Comparison of ENCODE assay signal across 9 cellular contexts in genomic region chr3:30511524-30512278, GRCh38.
DNase-seq lines count a peak whose midpoint lies in the region; ATAC-seq and TF ChIP-seq lines count a peak whose summit lies in the region.
"Had no signal": no experiment of that assay in that cellular context is flagged by ENCODE, and none has a peak within 500 bp of the region (broad histone marks: within the 10 kb centered on the region; RNA-seq: fewer than 3 reads in every experiment).

No MANE protein-coding gene starts in this region.

- no peaks in the 10 kb centered on the region for H3K36me3 ChIP-seq in adipocyte (ENCODE audit: control insufficient read depth, insufficient read depth, low read length, severe bottlenecking)
- no peaks in the 10 kb centered on the region for H3K36me3 ChIP-seq in kidney epithelial cell (ENCODE audit: control insufficient read depth, insufficient read depth, low read length)
- H3K36me3 ChIP-seq in uterus: no peaks in the 10 kb centered on the region

- H3K4me1 ChIP-seq in adipocyte (ENCODE audit: control insufficient read depth, insufficient read depth, low read length) (peaks cover 29% of the 10 kb centered on the region), uterus (no peaks in the 10 kb centered on the region)

- peak; percentile 29 to 56 for ATAC-seq in activated naive CD4-positive, alpha-beta T cell treated with anti-CD3 and anti-CD28 coated beads, Interleukin-2, amount 50 U/mL, for 72 hours
- ATAC-seq in GM21529 (IDR thresholded peaks at IDR 0.05; ENCODE audit: unreplicated experiment): no peak

- TF ChIP-seq POLR2A in uterus (IDR thresholded peaks at IDR 0.05): no peak

- peak overlapping the region; percentile 53 to 64 for H3K27ac ChIP-seq in uterus

- H3K9me3 ChIP-seq in adipocyte (ENCODE audit: control insufficient read depth, low read length) (no peaks in the 10 kb centered on the region), uterus (no peaks in the 10 kb centered on the region)

- intact Hi-C loops in uterus (cut with DNase I; ENCODE audit: low total_unique reads): no loop called here

- no peak for DNase-seq in activated naive CD4-positive, alpha-beta T cell treated with anti-CD3 and anti-CD28 coated beads, Interleukin-2, amount 50 U/mL, for 72 hours (ENCODE audit: low spot score in 2 of 2)
- no peak for DNase-seq in activated naive CD4-positive, alpha-beta T cell (lab: John Stamatoyannopoulos, UW)
- DNase-seq in adipocyte (ENCODE audit: low read depth) (peak; percentile 95), kidney epithelial cell (ENCODE audit: low read depth) (peak; percentile 63), uterus (peak in 1 of 2 donors; percentile 48), NCI-H1417 (lab: John Stamatoyannopoulos, UW) (no peak), 8988T (no peak)
- DNase-seq: DMS79 had no signal

- H3K36me3 Mint-ChIP-seq in activated naive CD4-positive, alpha-beta T cell treated with anti-CD3 and anti-CD28 coated beads, Interleukin-2, amount 50 U/mL, for 72 hours: no peaks in the 10 kb centered on the region

- peak overlapping the region; percentile 80 for H3K9ac ChIP-seq in adipocyte (ENCODE audit: low read length)

- TF ChIP-seq CTCF in kidney epithelial cell (IDR thresholded peaks at IDR 0.05; ENCODE audit: insufficient read depth, low read length, poor library complexity, severe bottlenecking) (no peak), uterus (IDR thresholded peaks at IDR 0.05) (no peak)

- H3K4me3 ChIP-seq in adipocyte (ENCODE audit: low read length) (no peak overlapping the region), kidney epithelial cell (ENCODE audit: low read depth, low read length) (no peak overlapping the region), uterus (no peak overlapping the region)

- H3K27me3 ChIP-seq in adipocyte (replicated peaks; ENCODE audit: control insufficient read depth, insufficient read depth, low read length) (no peaks in the 10 kb centered on the region), kidney epithelial cell (ENCODE audit: control insufficient read depth, insufficient read depth, low read length) (no peaks in the 10 kb centered on the region), uterus (no peaks in the 10 kb centered on the region)

- no peak overlapping the region for H3K27ac Mint-ChIP-seq in activated naive CD4-positive, alpha-beta T cell treated with anti-CD3 and anti-CD28 coated beads, Interleukin-2, amount 50 U/mL, for 72 hours

- H3K9me3 Mint-ChIP-seq in activated naive CD4-positive, alpha-beta T cell treated with anti-CD3 and anti-CD28 coated beads, Interleukin-2, amount 50 U/mL, for 72 hours: no peaks in the 10 kb centered on the region

Comparison
In these comparisons a context has a peak if more than half of its experiments do, and no peak if none do; other contexts are left out.
1. DNase-seq: peak in adipocyte (single experiment) and kidney epithelial cell (single experiment); none in activated naive CD4-positive, alpha-beta T cell treated with anti-CD3 and anti-CD28 coated beads, Interleukin-2, amount 50 U/mL, for 72 hours (0 of 2), activated naive CD4-positive, alpha-beta T cell (0 of 4), NCI-H1417 (0 of 3) and 8988T (single experiment).